ENCODE assay signal across 15 cellular contexts in genomic region chr4:100061835-100062234, GRCh38.
DNase-seq lines count a peak whose midpoint lies in the region; ATAC-seq and TF ChIP-seq lines count a peak whose summit lies in the region.
"Had no signal": no experiment of that assay in that cellular context is flagged by ENCODE, and none has a peak within 500 bp of the region (broad histone marks: within the 10 kb centered on the region; RNA-seq: fewer than 3 reads in every experiment).

No MANE protein-coding gene starts in this region.

- DNase-seq in GM03348 (ENCODE audit: low spot score) (peak; percentile 15), amniotic epithelial cell (ENCODE audit: low read depth) (peak; percentile 58), fibroblast of villous mesenchyme (ENCODE audit: low read depth) (peak; percentile 74)
- DNase-seq in activated CD4-positive, CD25-positive, alpha-beta regulatory T cell (lab: John Stamatoyannopoulos, UW), result no peak
- no peak for DNase-seq in NK-92 treated with Interleukin-12 subunit alpha and Interleukin-12 subunit beta, amount 100 ng/mL, for 24 hours (lab: John Stamatoyannopoulos, UW)
- DNase-seq: ACHN; Caco-2; CD4-positive, CD25-positive, alpha-beta regulatory T cell; NCI-H1048; NCI-H146; NCI-H2081; SHP77 had no signal

- no peak overlapping the region for H3K4me3 ChIP-seq in fibroblast of villous mesenchyme (ENCODE audit: low read depth, low read length)

- no peak for ATAC-seq in HG02870 (IDR thresholded peaks at IDR 0.05; ENCODE audit: unreplicated experiment)
- no peak for ATAC-seq in HG02678 (IDR thresholded peaks at IDR 0.05; ENCODE audit: unreplicated experiment)
- ATAC-seq: HCT116 had no signal

- no peak for TF ChIP-seq CTCF in fibroblast of villous mesenchyme (IDR thresholded peaks at IDR 0.05; ENCODE audit: insufficient read depth, low read depth, low read length)

Comparison
In these comparisons a context has a peak if more than half of its experiments do, and no peak if none do; other contexts are left out.
1. DNase-seq: peak in GM03348 (single experiment), amniotic epithelial cell (single experiment) and fibroblast of villous mesenchyme (single experiment); none in activated CD4-positive, CD25-positive, alpha-beta regulatory T cell (0 of 4) and NK-92 treated with Interleukin-12 subunit alpha and Interleukin-12 subunit beta, amount 100 ng/mL, for 24 hours (single experiment).